ENCODE assay signal across 1 cellular context in the genomic region with DNA sequence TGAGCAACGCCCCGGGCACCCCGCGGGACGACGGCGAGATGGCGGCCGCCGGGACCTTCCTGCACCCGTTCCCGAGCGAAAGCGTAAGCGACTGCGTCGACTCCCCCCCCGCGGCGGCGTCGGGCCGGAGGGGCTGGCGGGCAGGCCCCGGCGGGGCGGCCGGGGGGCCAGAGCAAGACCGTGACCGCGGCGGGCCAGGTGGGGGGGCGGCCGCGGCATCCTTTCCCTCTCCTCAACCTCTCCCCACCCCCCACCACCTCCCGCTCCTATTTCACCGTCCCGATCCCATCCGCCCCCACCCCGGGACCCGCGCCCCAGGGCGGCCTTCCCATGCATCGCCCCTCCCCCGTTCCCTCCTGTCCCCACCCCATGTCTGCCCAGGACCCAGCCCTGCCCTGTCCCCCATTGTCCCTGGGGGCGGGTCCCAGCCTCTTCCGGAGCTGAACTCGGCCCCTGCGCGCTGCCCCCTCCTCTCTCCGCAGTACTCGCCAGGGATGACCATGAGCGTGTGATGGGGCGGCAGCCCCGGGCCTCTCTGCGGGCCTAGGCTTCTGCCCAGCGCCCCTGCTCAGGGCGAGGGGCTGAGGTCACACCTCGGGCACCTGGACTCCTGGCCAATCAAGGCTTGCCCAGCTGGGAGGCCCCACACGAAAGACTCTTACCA.
A peak's percentile ranks its signal among the peaks of the same experiment; 100 is the strongest.
TF ChIP-seq lines count a peak whose summit lies in the region.

No MANE protein-coding gene starts in this region.

TF ChIP-seq in K562, 482 proteins besides CTCF, POLR2A, EP300 and RAD21 (continued from another document and continues in another):
- TF ChIP-seq, protein P1, sequence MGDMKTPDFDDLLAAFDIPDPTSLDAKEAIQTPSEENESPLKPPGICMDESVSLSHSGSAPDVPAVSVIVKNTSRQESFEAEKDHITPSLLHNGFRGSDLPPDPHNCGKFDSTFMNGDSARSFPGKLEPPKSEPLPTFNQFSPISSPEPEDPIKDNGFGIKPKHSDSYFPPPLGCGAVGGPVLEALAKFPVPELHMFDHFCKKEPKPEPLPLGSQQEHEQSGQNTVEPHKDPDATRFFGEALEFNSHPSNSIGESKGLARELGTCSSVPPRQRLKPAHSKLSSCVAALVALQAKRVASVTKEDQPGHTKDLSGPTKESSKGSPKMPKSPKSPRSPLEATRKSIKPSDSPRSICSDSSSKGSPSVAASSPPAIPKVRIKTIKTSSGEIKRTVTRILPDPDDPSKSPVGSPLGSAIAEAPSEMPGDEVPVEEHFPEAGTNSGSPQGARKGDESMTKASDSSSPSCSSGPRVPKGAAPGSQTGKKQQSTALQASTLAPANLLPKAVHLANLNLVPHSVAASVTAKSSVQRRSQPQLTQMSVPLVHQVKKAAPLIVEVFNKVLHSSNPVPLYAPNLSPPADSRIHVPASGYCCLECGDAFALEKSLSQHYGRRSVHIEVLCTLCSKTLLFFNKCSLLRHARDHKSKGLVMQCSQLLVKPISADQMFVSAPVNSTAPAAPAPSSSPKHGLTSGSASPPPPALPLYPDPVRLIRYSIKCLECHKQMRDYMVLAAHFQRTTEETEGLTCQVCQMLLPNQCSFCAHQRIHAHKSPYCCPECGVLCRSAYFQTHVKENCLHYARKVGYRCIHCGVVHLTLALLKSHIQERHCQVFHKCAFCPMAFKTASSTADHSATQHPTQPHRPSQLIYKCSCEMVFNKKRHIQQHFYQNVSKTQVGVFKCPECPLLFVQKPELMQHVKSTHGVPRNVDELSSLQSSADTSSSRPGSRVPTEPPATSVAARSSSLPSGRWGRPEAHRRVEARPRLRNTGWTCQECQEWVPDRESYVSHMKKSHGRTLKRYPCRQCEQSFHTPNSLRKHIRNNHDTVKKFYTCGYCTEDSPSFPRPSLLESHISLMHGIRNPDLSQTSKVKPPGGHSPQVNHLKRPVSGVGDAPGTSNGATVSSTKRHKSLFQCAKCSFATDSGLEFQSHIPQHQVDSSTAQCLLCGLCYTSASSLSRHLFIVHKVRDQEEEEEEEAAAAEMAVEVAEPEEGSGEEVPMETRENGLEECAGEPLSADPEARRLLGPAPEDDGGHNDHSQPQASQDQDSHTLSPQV (IDR thresholded peaks at IDR 0.05): no peak
- TF ChIP-seq NR3C1 (CRISPR knock-in tag; IDR thresholded peaks at IDR 0.05) (no peak), POLR3G (IDR thresholded peaks at IDR 0.05; ENCODE audit: extremely low read depth, insufficient read length, insufficient replicate concordance) (no peak), ZNF263 (CRISPR knock-in tag; IDR thresholded peaks at IDR 0.05; ENCODE audit: borderline replicate concordance) (0 out of 2 replicates have a peak, but pooled peaks have one; percentile 30), USF1 (CRISPR knock-in tag; IDR thresholded peaks at IDR 0.05) (no peak), CBX8 (IDR thresholded peaks at IDR 0.05; ENCODE audit: borderline replicate concordance, extremely low read depth, low read depth, low read length, poor library complexity, severe bottlenecking) (no peak), ZNF174 (CRISPR knock-in tag; IDR thresholded peaks at IDR 0.05) (no peak), FOS (IDR thresholded peaks at IDR 0.05; ENCODE audit: extremely low read depth, insufficient read length) (no peak), CREB3 (tag; conservative IDR thresholded peaks at IDR 0.05; ENCODE audit: low read depth) (no peak), E2F3 (CRISPR knock-in tag; IDR thresholded peaks at IDR 0.05) (no peak), DIDO1 (tag; IDR thresholded peaks at IDR 0.05; ENCODE audit: low read depth) (no peak), ZNF347 (CRISPR knock-in tag; IDR thresholded peaks at IDR 0.05; ENCODE audit: low read depth) (0 out of 2 replicates have a peak, but pooled peaks have one; percentile 29), PCBP1 (IDR thresholded peaks at IDR 0.05; ENCODE audit: low read depth, low read length, poor library complexity, severe bottlenecking) (no peak), TFAM (CRISPR knock-in tag; conservative IDR thresholded peaks at IDR 0.05) (no peak), ELF1 (tag; IDR thresholded peaks at IDR 0.05) (no peak), ZNF699 (CRISPR knock-in tag; IDR thresholded peaks at IDR 0.05; ENCODE audit: insufficient replicate concordance) (no peak), MCM7 (IDR thresholded peaks at IDR 0.05) (no peak), NUFIP1 (IDR thresholded peaks at IDR 0.05; ENCODE audit: partially characterized antibody) (no peak), NCOA1 (IDR thresholded peaks at IDR 0.05; ENCODE audit: low read depth) (no peak), GMEB1 (CRISPR knock-in tag; IDR thresholded peaks at IDR 0.05) (peak; percentile 54; the same call in 1 of the 2 replicates), SLC30A9 (CRISPR knock-in tag; IDR thresholded peaks at IDR 0.05) (no peak), PRDM10 (IDR thresholded peaks at IDR 0.05; ENCODE audit: partially characterized antibody) (no peak), ZNF41 (CRISPR knock-in tag; conservative IDR thresholded peaks at IDR 0.05) (no peak), ZNF316 (IDR thresholded peaks at IDR 0.05) (no peak), IFI16 (CRISPR knock-in tag; IDR thresholded peaks at IDR 0.05) (no peak), ZNF121 (CRISPR knock-in tag; conservative IDR thresholded peaks at IDR 0.05) (no peak), PHB (CRISPR knock-in tag; IDR thresholded peaks at IDR 0.05) (0 out of 2 replicates have a peak, but pooled peaks have one; percentile 77), CUX1 (CRISPR knock-in tag; IDR thresholded peaks at IDR 0.05) (no peak), GABPA (tag; conservative IDR thresholded peaks at IDR 0.05; ENCODE audit: low read depth) (no peak), ZBTB1 (CRISPR knock-in tag; IDR thresholded peaks at IDR 0.05; ENCODE audit: borderline replicate concordance, low read depth) (no peak), ZBED1 (IDR thresholded peaks at IDR 0.05) (no peak; the same call in 1 of the 2 replicates), PRPF4 (IDR thresholded peaks at IDR 0.05; ENCODE audit: insufficient read depth, low read depth, low read length, poor library complexity, severe bottlenecking) (no peak), SMAD1 (IDR thresholded peaks at IDR 0.05; ENCODE audit: low read depth, low read length, partially characterized antibody) (no peak), ZNF12 (CRISPR knock-in tag; IDR thresholded peaks at IDR 0.05) (no peak), KDM4B (IDR thresholded peaks at IDR 0.05; ENCODE audit: borderline replicate concordance in 2 of 2, low read depth in 1 of 2) (no peak), TCF7L2 (IDR thresholded peaks at IDR 0.05; ENCODE audit: low read depth, low read length) (no peak)
- TF ChIP-seq, protein P2, sequence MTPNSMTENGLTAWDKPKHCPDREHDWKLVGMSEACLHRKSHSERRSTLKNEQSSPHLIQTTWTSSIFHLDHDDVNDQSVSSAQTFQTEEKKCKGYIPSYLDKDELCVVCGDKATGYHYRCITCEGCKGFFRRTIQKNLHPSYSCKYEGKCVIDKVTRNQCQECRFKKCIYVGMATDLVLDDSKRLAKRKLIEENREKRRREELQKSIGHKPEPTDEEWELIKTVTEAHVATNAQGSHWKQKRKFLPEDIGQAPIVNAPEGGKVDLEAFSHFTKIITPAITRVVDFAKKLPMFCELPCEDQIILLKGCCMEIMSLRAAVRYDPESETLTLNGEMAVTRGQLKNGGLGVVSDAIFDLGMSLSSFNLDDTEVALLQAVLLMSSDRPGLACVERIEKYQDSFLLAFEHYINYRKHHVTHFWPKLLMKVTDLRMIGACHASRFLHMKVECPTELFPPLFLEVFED (CRISPR knock-in tag; conservative IDR thresholded peaks at IDR 0.05): peak; percentile 69; the same call in 1 of the 2 replicates
- TF ChIP-seq, protein P3, sequence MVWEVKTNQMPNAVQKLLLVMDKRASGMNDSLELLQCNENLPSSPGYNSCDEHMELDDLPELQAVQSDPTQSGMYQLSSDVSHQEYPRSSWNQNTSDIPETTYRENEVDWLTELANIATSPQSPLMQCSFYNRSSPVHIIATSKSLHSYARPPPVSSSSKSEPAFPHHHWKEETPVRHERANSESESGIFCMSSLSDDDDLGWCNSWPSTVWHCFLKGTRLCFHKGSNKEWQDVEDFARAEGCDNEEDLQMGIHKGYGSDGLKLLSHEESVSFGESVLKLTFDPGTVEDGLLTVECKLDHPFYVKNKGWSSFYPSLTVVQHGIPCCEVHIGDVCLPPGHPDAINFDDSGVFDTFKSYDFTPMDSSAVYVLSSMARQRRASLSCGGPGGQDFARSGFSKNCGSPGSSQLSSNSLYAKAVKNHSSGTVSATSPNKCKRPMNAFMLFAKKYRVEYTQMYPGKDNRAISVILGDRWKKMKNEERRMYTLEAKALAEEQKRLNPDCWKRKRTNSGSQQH (CRISPR knock-in tag; IDR thresholded peaks at IDR 0.05): peak; percentile 71
